In the genomic region with DNA sequence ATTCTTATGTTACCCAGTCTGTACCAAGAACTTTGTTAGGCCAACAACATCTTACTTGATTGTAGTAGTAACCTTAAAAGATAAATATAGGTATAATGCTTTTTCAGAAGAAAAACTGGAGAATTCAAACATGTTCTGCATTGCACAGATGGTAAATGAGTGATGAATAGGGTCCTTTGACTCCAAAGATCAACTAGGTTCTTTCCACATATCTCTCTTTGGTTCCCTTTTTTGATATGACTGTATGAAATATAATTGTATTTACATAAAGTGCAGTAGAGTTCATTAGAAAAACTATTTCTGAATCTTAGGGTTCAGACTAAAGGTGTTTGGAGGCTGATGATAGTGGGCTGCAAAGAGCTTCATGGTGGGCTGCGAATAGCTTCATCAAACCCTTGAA, we compare ENCODE assay signal across 23 cellular contexts.
DNase-seq lines count a peak whose midpoint lies in the region; ATAC-seq and TF ChIP-seq lines count a peak whose summit lies in the region.
"Had no signal": no experiment of that assay in that cellular context is flagged by ENCODE, and none has a peak within 500 bp of the region (broad histone marks: within the 10 kb centered on the region; RNA-seq: fewer than 3 reads in every experiment).

No MANE protein-coding gene starts in this region.

- no peak for TF ChIP-seq CTCF in brain microvascular endothelial cell (IDR thresholded peaks at IDR 0.05; ENCODE audit: low read depth, low read length, missing control alignments)
- TF ChIP-seq CTCF in spleen (IDR thresholded peaks at IDR 0.05 in 8 of 11, conservative IDR thresholded peaks at IDR 0.05 in 3 of 11), result no peak
- no peak for TF ChIP-seq CTCF in foreskin keratinocyte (conservative IDR thresholded peaks at IDR 0.05)
- TF ChIP-seq CTCF in Caco-2 (IDR thresholded peaks at IDR 0.05; ENCODE audit: insufficient read depth in 1 of 2, low read depth in 1 of 2, low read length in 1 of 2, severe bottlenecking in 1 of 2, unreplicated experiment in 1 of 2), result no peak

- no peaks in the 10 kb centered on the region for H3K27me3 Mint-ChIP-seq in Caco-2 (ENCODE audit: insufficient read depth, unreplicated experiment)

- H3K9me3 ChIP-seq in spleen (no peaks in the 10 kb centered on the region), Caco-2 (no peaks in the 10 kb centered on the region)
- H3K9me3 ChIP-seq: heart left ventricle, thyroid gland had no signal

- POLR2A ChIA-PET in Caco-2 (lab: Charles Lee), result no interaction called here

- no peak for TF ChIP-seq POLR2A in spleen (IDR thresholded peaks at IDR 0.05)

- H3K4me3 Mint-ChIP-seq in Caco-2 (ENCODE audit: unreplicated experiment), result no peak overlapping the region
- H3K4me3 Mint-ChIP-seq: activated CD4-positive, alpha-beta memory T cell treated with anti-CD3 and anti-CD28 coated beads, Interleukin-2, amount 10 ng/mL, durations not matched to agents 7 days and 5 days; activated naive CD8-positive, alpha-beta T cell treated with anti-CD3 and anti-CD28 coated beads, Interleukin-2, amount 50 U/mL, for 24 hours; CD8-positive, alpha-beta memory T cell; naive thymus-derived CD8-positive, alpha-beta T cell; stimulated activated naive CD8-positive, alpha-beta T cell treated with anti-CD3 and anti-CD28 coated beads, Interleukin-15, Interleukin-2, amounts not matched to agents 100 ng/mL and 50 ng/mL, for 24 hours had no signal

- no peaks in the 10 kb centered on the region for H3K4me1 Mint-ChIP-seq in Caco-2 (ENCODE audit: low read depth, unreplicated experiment)
- H3K4me1 Mint-ChIP-seq: CD8-positive, alpha-beta memory T cell had no signal

- no peak overlapping the region for H3K27ac Mint-ChIP-seq in Caco-2 (ENCODE audit: unreplicated experiment)
- H3K27ac Mint-ChIP-seq: activated CD4-positive, alpha-beta memory T cell treated with anti-CD3 and anti-CD28 coated beads, Interleukin-2, amount 10 ng/mL, durations not matched to agents 7 days and 5 days; activated naive CD8-positive, alpha-beta T cell treated with anti-CD3 and anti-CD28 coated beads, Interleukin-2, amount 50 U/mL, for 24 hours; CD8-positive, alpha-beta memory T cell; naive thymus-derived CD8-positive, alpha-beta T cell; stimulated activated naive CD8-positive, alpha-beta T cell treated with anti-CD3 and anti-CD28 coated beads, Interleukin-15, Interleukin-2, amounts not matched to agents 100 ng/mL and 50 ng/mL, for 24 hours had no signal

- intact Hi-C loops in spleen (cut with DNase I; ENCODE audit: low total_unique reads) (no loop called here), Caco-2 (cut with micrococcal nuclease; ENCODE audit: unreplicated experiment) (no loop called here)

- no peaks in the 10 kb centered on the region for H3K9me3 Mint-ChIP-seq in Caco-2 (ENCODE audit: unreplicated experiment)
- H3K9me3 Mint-ChIP-seq: activated CD4-positive, alpha-beta memory T cell treated with anti-CD3 and anti-CD28 coated beads, Interleukin-2, amount 10 ng/mL, durations not matched to agents 7 days and 5 days; activated naive CD8-positive, alpha-beta T cell treated with anti-CD3 and anti-CD28 coated beads, Interleukin-2, amount 50 U/mL, for 24 hours; CD8-positive, alpha-beta memory T cell; naive thymus-derived CD8-positive, alpha-beta T cell; stimulated activated naive CD8-positive, alpha-beta T cell treated with anti-CD3 and anti-CD28 coated beads, Interleukin-15, Interleukin-2, amounts not matched to agents 100 ng/mL and 50 ng/mL, for 24 hours had no signal

- peaks cover 5 to 37% (median 11%) of the 10 kb centered on the region in 6 donors for H3K4me1 ChIP-seq in spleen
- H3K4me1 ChIP-seq in foreskin keratinocyte, result peaks cover 18% of the 10 kb centered on the region
- peaks cover 4% of the 10 kb centered on the region; the same call in 1 of the 2 replicates for H3K4me1 ChIP-seq in Caco-2
- H3K4me1 ChIP-seq: thyroid gland had no signal

- WGBS in spleen, 5 donors, result 86 to 96% (median 93%) methylated on average over 1 of the region's 1 CpG

- H3K27me3 ChIP-seq in brain microvascular endothelial cell (replicated peaks) (no peaks in the 10 kb centered on the region), spleen (replicated peaks in 1 of 7) (no peaks in the 10 kb centered on the region), foreskin keratinocyte (no peaks in the 10 kb centered on the region), Caco-2 (replicated peaks; ENCODE audit: control insufficient read depth, insufficient read depth, low read length) (no peaks in the 10 kb centered on the region)
- H3K27me3 ChIP-seq: heart left ventricle, thyroid gland had no signal

- DNase-seq in CD1c-positive myeloid dendritic cell (ENCODE audit: extremely low spot score), result peak; percentile 79
- DNase-seq in MV-4-11 (lab: John Stamatoyannopoulos, UW), result peak; percentile 57
- DNase-seq in brain microvascular endothelial cell, result no peak
- no peak for DNase-seq in spleen
- no peak for DNase-seq in pons (ENCODE audit: low spot score)
- no peak for DNase-seq in foreskin keratinocyte
- DNase-seq in Caco-2, result no peak
- DNase-seq: activated CD4-positive, alpha-beta memory T cell treated with anti-CD3 and anti-CD28 coated beads, Interleukin-2, amount 10 ng/mL, durations not matched to agents 7 days and 5 days; activated CD4-positive, CD25-positive, alpha-beta regulatory T cell treated with anti-CD3 and anti-CD28 coated beads, Interleukin-2, amount 50 U/mL, for 72 hours; activated effector memory CD4-positive, alpha-beta T cell treated with Interleukin-2 at 50 U/mL for 16 hours; activated naive CD8-positive, alpha-beta T cell treated with anti-CD3 and anti-CD28 coated beads, Interleukin-2, amount 50 U/mL, for 24 hours; CD8-positive, alpha-beta memory T cell; cerebellar nuclear complex; DMS79; naive thymus-derived CD8-positive, alpha-beta T cell; NCI-H1092; NCI-H187 treated with DMSO at 0.1 percent for 48 hours; NCI-H526 treated with DMSO at 0.1 percent for 48 hours; SHP77; T-helper 1 cell had no signal

- no peaks in the 10 kb centered on the region for H3K36me3 ChIP-seq in brain microvascular endothelial cell (replicated peaks)
- H3K36me3 ChIP-seq in spleen, result no peaks in the 10 kb centered on the region
- no peaks in the 10 kb centered on the region for H3K36me3 ChIP-seq in Caco-2 (ENCODE audit: control insufficient read depth, insufficient read depth, low read length)
- H3K36me3 ChIP-seq: heart left ventricle, thyroid gland had no signal

- no TSS peak for BruUV-seq in Caco-2 (replicated peaks; lab: Mats Ljungman, UMichigan)

- CTCF ChIA-PET in Caco-2 (lab: Charles Lee), result no interaction called here

- in situ Hi-C loops in brain microvascular endothelial cell (cut with HindIII; ENCODE audit: low pct_ligation_motif_present, low sequenced_read_pairs), result no loop called here

- no peak for ATAC-seq in foreskin keratinocyte
- ATAC-seq: activated naive CD8-positive, alpha-beta T cell treated with anti-CD3 and anti-CD28 coated beads, Interleukin-2, amount 50 U/mL, for 24 hours; naive thymus-derived CD8-positive, alpha-beta T cell had no signal

- H3K27ac ChIP-seq in brain microvascular endothelial cell, result peak overlapping the region; percentile 93
- peak overlapping the region in 5 of 8 donors; percentile 32 to 62 (median 51) for H3K27ac ChIP-seq in spleen
- no peak overlapping the region for H3K27ac ChIP-seq in foreskin keratinocyte
- H3K27ac ChIP-seq: thyroid gland had no signal

- no peak overlapping the region for H3K4me3 ChIP-seq in brain microvascular endothelial cell (ENCODE audit: low read depth, low read length)
- no peak overlapping the region for H3K4me3 ChIP-seq in spleen
- H3K4me3 ChIP-seq in Caco-2 (ENCODE audit: low read depth, low read length), result no peak overlapping the region
- H3K4me3 ChIP-seq: heart left ventricle, thyroid gland had no signal

- no peaks in the 10 kb centered on the region for H3K36me3 Mint-ChIP-seq in Caco-2 (ENCODE audit: insufficient read depth, unreplicated experiment)
- H3K36me3 Mint-ChIP-seq: CD8-positive, alpha-beta memory T cell; naive thymus-derived CD8-positive, alpha-beta T cell had no signal

Comparison
In these comparisons a context has a peak if more than half of its experiments do, and no peak if none do; other contexts are left out.
1. DNase-seq: peak in CD1c-positive myeloid dendritic cell (single experiment) and MV-4-11 (single experiment); none in brain microvascular endothelial cell (single experiment), spleen (single experiment), pons (single experiment), foreskin keratinocyte (0 of 2) and Caco-2 (0 of 2).